12 cellular contexts compared by ENCODE assay signal in genomic region chr3:102038477-102039142, GRCh38.
A peak's percentile ranks its signal among the peaks of the same experiment; 100 is the strongest.
DNase-seq lines count a peak whose midpoint lies in the region; ATAC-seq and TF ChIP-seq lines count a peak whose summit lies in the region.
"Had no signal": no experiment of that assay in that cellular context is flagged by ENCODE, and none has a peak within 500 bp of the region (broad histone marks: within the 10 kb centered on the region; RNA-seq: fewer than 3 reads in every experiment).

No MANE protein-coding gene starts in this region.

- DNase-seq in memory B cell (ENCODE audit: low spot score in 2 of 2) (peak in 1 of 2 donors; percentile 31), HEK293T (ENCODE audit: extremely low spot score) (no peak), neural progenitor cell (ENCODE audit: low spot score) (no peak), sciatic nerve (ENCODE audit: low spot score) (no peak)
- DNase-seq: DND-41 had no signal

- peak overlapping the region; percentile 52 for H3K4me3 Mint-ChIP-seq in memory B cell
- H3K4me3 Mint-ChIP-seq in neural progenitor cell = no peak overlapping the region
- H3K4me3 Mint-ChIP-seq: type B pancreatic cell had no signal

- H3K9me3 ChIP-seq in neural progenitor cell (ENCODE audit: low read depth) = no peaks in the 10 kb centered on the region

- no peaks in the 10 kb centered on the region for H4K20me1 ChIP-seq in neural progenitor cell (ENCODE audit: low read depth)

- H2AFZ ChIP-seq in neural progenitor cell (replicated peaks) = no peak overlapping the region

- H3K27me3 ChIP-seq in neural progenitor cell = no peaks in the 10 kb centered on the region

- no peak for TF ChIP-seq CTCF in neural progenitor cell (IDR thresholded peaks at IDR 0.05)

- H3K27ac ChIP-seq in neural progenitor cell = no peak overlapping the region
- H3K27ac ChIP-seq: epithelial cell of prostate had no signal

- no peaks in the 10 kb centered on the region for H3F3A ChIP-seq in neural progenitor cell (ENCODE audit: low read depth)

- no peak overlapping the region for H3K4me3 ChIP-seq in neural progenitor cell

- no peaks in the 10 kb centered on the region for H3K79me2 ChIP-seq in neural progenitor cell (ENCODE audit: low read depth)

- H3K4me1 ChIP-seq in neural progenitor cell = no peaks in the 10 kb centered on the region

- H3K36me3 Mint-ChIP-seq in memory B cell = peaks cover 3% of the 10 kb centered on the region
- no peaks in the 10 kb centered on the region for H3K36me3 Mint-ChIP-seq in neural progenitor cell
- H3K36me3 Mint-ChIP-seq: type B pancreatic cell had no signal

- H3K27ac Mint-ChIP-seq in memory B cell = peak overlapping the region; percentile 87
- no peak overlapping the region for H3K27ac Mint-ChIP-seq in neural progenitor cell
- H3K27ac Mint-ChIP-seq: type B pancreatic cell had no signal

- no peaks in the 10 kb centered on the region for H3K36me3 ChIP-seq in neural progenitor cell

- CTCF ChIA-PET in HEK293T (lab: Yijun Ruan, JAX) = no interaction called here

- H3K9ac ChIP-seq in neural progenitor cell = no peak overlapping the region

- POLR2A ChIA-PET in HEK293T (lab: Yijun Ruan, JAX) = no interaction called here

- intact Hi-C loops in sciatic nerve (cut with DNase I) = no loop called here

- no peak overlapping the region for H3K4me2 ChIP-seq in neural progenitor cell

- H3K9me3 Mint-ChIP-seq in memory B cell (peaks cover 2% of the 10 kb centered on the region), neural progenitor cell (peaks cover 8% of the 10 kb centered on the region)

- ATAC-seq in GM18520 (IDR thresholded peaks at IDR 0.05; ENCODE audit: unreplicated experiment) = peak; percentile 93
- peak; percentile 89 for ATAC-seq in GM21723 (IDR thresholded peaks at IDR 0.05; ENCODE audit: unreplicated experiment)
- peak; percentile 75 for ATAC-seq in HG03460 (IDR thresholded peaks at IDR 0.05; ENCODE audit: unreplicated experiment)
- peak; percentile 81 for ATAC-seq in memory B cell (ENCODE audit: low read depth)
- no peak for ATAC-seq in SK-N-SH treated with all-trans-retinoic acid at 6 μM for 48 hours
- no peak for ATAC-seq in sciatic nerve
- ATAC-seq: left lobe of liver had no signal

- H3K27me3 Mint-ChIP-seq in memory B cell = no peaks in the 10 kb centered on the region
- H3K27me3 Mint-ChIP-seq in neural progenitor cell (ENCODE audit: insufficient read depth, low read depth) = peaks cover 4% of the 10 kb centered on the region
- H3K27me3 Mint-ChIP-seq: type B pancreatic cell had no signal

- H3K4me1 Mint-ChIP-seq in memory B cell (peaks cover 14% of the 10 kb centered on the region), neural progenitor cell (no peaks in the 10 kb centered on the region)

TF ChIP-seq in HEK293T, 16 proteins besides CTCF, POLR2A, EP300 and RAD21:
- TF ChIP-seq FOXA1 (IDR thresholded peaks at IDR 0.05) = no peak
- TF ChIP-seq ZNF384 (IDR thresholded peaks at IDR 0.05) = no peak
- no peak for TF ChIP-seq PKNOX1 (IDR thresholded peaks at IDR 0.05)
- no peak for TF ChIP-seq HDGF (IDR thresholded peaks at IDR 0.05; ENCODE audit: borderline replicate concordance)
- no peak for TF ChIP-seq ARNT (IDR thresholded peaks at IDR 0.05)

TF ChIP-seq in SK-N-SH treated with all-trans-retinoic acid at 6 μM for 48 hours, 23 proteins besides CTCF, POLR2A, EP300 and RAD21:
- no peak for TF ChIP-seq PATZ1 (CRISPR knock-in tag; IDR thresholded peaks at IDR 0.05; ENCODE audit: borderline replicate concordance)
- TF ChIP-seq CSDC2 (CRISPR knock-in tag; IDR thresholded peaks at IDR 0.05) = no peak
- no peak for TF ChIP-seq ZFP30 (CRISPR knock-in tag; IDR thresholded peaks at IDR 0.05)
- no peak for TF ChIP-seq PPARA (CRISPR knock-in tag; IDR thresholded peaks at IDR 0.05; ENCODE audit: borderline replicate concordance)
- TF ChIP-seq ESRRG (CRISPR knock-in tag; IDR thresholded peaks at IDR 0.05) = no peak
- no peak for TF ChIP-seq RARB (CRISPR knock-in tag; IDR thresholded peaks at IDR 0.05)
- no peak for TF ChIP-seq ZFP3 (CRISPR knock-in tag; IDR thresholded peaks at IDR 0.05)
- no peak for TF ChIP-seq ISL1 (CRISPR knock-in tag; IDR thresholded peaks at IDR 0.05)
- TF ChIP-seq TSHZ2 (CRISPR knock-in tag; IDR thresholded peaks at IDR 0.05) = no peak
TF ChIP-seq in SK-N-SH treated with all-trans-retinoic acid at 6 μM for 48 hours: peak in this region for 0.

Comparison
In these comparisons a context has a peak if more than half of its experiments do, and no peak if none do; other contexts are left out.
1. ATAC-seq: peak in GM18520 (single experiment), GM21723 (single experiment), HG03460 (single experiment) and memory B cell (single experiment); none in SK-N-SH treated with all-trans-retinoic acid at 6 μM for 48 hours (single experiment) and sciatic nerve (single experiment).